ENCODE assay signal across 1 cellular context in genomic region chr22:37561209-37562048, GRCh38.
A peak's percentile ranks its signal among the peaks of the same experiment; 100 is the strongest.
TF ChIP-seq lines count a peak whose summit lies in the region.

No MANE protein-coding gene starts in this region.

TF ChIP-seq in GM12878, 131 proteins besides CTCF, POLR2A, EP300 and RAD21:
- TF ChIP-seq MXI1 (IDR thresholded peaks at IDR 0.05; ENCODE audit: low read depth, low read length), result no peak
- TF ChIP-seq RUNX3 (IDR thresholded peaks at IDR 0.05; ENCODE audit: low read length), result peak; percentile 78
- TF ChIP-seq SMC3 (IDR thresholded peaks at IDR 0.05; ENCODE audit: borderline replicate concordance, low read length), result peak; percentile 39; the same call in 1 of the 2 replicates
- TF ChIP-seq LARP7 (IDR thresholded peaks at IDR 0.05), result 0 out of 2 replicates have a peak, but pooled peaks have one; percentile 28
- TF ChIP-seq TBL1XR1 (IDR thresholded peaks at IDR 0.05; ENCODE audit: low read depth, low read length), result no peak
- peak; percentile 21; the same call in 1 of the 2 replicates for TF ChIP-seq CBFB (IDR thresholded peaks at IDR 0.05; ENCODE audit: low read depth)
- no peak for TF ChIP-seq ETV6 (conservative IDR thresholded peaks at IDR 0.05 in 1 of 2, IDR thresholded peaks at IDR 0.05 in 1 of 2; ENCODE audit: borderline replicate concordance in 1 of 2, low read depth in 1 of 2)
- TF ChIP-seq, protein P1, sequence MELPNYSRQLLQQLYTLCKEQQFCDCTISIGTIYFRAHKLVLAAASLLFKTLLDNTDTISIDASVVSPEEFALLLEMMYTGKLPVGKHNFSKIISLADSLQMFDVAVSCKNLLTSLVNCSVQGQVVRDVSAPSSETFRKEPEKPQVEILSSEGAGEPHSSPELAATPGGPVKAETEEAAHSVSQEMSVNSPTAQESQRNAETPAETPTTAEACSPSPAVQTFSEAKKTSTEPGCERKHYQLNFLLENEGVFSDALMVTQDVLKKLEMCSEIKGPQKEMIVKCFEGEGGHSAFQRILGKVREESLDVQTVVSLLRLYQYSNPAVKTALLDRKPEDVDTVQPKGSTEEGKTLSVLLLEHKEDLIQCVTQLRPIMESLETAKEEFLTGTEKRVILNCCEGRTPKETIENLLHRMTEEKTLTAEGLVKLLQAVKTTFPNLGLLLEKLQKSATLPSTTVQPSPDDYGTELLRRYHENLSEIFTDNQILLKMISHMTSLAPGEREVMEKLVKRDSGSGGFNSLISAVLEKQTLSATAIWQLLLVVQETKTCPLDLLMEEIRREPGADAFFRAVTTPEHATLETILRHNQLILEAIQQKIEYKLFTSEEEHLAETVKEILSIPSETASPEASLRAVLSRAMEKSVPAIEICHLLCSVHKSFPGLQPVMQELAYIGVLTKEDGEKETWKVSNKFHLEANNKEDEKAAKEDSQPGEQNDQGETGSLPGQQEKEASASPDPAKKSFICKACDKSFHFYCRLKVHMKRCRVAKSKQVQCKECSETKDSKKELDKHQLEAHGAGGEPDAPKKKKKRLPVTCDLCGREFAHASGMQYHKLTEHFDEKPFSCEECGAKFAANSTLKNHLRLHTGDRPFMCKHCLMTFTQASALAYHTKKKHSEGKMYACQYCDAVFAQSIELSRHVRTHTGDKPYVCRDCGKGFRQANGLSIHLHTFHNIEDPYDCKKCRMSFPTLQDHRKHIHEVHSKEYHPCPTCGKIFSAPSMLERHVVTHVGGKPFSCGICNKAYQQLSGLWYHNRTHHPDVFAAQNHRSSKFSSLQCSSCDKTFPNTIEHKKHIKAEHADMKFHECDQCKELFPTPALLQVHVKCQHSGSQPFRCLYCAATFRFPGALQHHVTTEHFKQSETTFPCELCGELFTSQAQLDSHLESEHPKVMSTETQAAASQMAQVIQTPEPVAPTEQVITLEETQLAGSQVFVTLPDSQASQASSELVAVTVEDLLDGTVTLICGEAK (IDR thresholded peaks at IDR 0.05; ENCODE audit: borderline replicate concordance), result no peak
- TF ChIP-seq SUZ12 (IDR thresholded peaks at IDR 0.05; ENCODE audit: unreplicated experiment), result peak; percentile 84
- no peak for TF ChIP-seq CEBPZ (IDR thresholded peaks at IDR 0.05; ENCODE audit: low read depth, low read length)
- TF ChIP-seq, protein P2, sequence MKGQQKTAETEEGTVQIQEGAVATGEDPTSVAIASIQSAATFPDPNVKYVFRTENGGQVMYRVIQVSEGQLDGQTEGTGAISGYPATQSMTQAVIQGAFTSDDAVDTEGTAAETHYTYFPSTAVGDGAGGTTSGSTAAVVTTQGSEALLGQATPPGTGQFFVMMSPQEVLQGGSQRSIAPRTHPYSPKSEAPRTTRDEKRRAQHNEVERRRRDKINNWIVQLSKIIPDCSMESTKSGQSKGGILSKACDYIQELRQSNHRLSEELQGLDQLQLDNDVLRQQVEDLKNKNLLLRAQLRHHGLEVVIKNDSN (IDR thresholded peaks at IDR 0.05; ENCODE audit: borderline replicate concordance, extremely low read length, insufficient read depth, low read depth, low read length), result peak; percentile 6
- peak in 1 of 2 experiments; percentile 86; a peak in 2 of 3 replicates for TF ChIP-seq EGR1 (IDR thresholded peaks at IDR 0.05; ENCODE audit: borderline replicate concordance in 1 of 2, low read depth in 2 of 2, low read length in 2 of 2)
- peak; percentile 80 for TF ChIP-seq NR2F1 (conservative IDR thresholded peaks at IDR 0.05)
- no peak for TF ChIP-seq EZH2 (IDR thresholded peaks at IDR 0.05; ENCODE audit: borderline replicate concordance, control insufficient read depth, low read depth, low read length)
- no peak for TF ChIP-seq ZSCAN29 (IDR thresholded peaks at IDR 0.05)
- peak; percentile 43; the same call in 1 of the 2 replicates for TF ChIP-seq RB1 (IDR thresholded peaks at IDR 0.05; ENCODE audit: borderline replicate concordance)
- TF ChIP-seq, protein P3, sequence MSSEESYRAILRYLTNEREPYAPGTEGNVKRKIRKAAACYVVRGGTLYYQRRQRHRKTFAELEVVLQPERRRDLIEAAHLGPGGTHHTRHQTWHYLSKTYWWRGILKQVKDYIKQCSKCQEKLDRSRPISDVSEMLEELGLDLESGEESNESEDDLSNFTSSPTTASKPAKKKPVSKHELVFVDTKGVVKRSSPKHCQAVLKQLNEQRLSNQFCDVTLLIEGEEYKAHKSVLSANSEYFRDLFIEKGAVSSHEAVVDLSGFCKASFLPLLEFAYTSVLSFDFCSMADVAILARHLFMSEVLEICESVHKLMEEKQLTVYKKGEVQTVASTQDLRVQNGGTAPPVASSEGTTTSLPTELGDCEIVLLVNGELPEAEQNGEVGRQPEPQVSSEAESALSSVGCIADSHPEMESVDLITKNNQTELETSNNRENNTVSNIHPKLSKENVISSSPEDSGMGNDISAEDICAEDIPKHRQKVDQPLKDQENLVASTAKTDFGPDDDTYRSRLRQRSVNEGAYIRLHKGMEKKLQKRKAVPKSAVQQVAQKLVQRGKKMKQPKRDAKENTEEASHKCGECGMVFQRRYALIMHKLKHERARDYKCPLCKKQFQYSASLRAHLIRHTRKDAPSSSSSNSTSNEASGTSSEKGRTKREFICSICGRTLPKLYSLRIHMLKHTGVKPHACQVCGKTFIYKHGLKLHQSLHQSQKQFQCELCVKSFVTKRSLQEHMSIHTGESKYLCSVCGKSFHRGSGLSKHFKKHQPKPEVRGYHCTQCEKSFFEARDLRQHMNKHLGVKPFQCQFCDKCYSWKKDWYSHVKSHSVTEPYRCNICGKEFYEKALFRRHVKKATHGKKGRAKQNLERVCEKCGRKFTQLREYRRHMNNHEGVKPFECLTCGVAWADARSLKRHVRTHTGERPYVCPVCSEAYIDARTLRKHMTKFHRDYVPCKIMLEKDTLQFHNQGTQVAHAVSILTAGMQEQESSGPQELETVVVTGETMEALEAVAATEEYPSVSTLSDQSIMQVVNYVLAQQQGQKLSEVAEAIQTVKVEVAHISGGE (CRISPR knock-in tag; IDR thresholded peaks at IDR 0.05), result no peak
- TF ChIP-seq DPF2 (IDR thresholded peaks at IDR 0.05), result 0 out of 2 replicates have a peak, but pooled peaks have one; percentile 15
- TF ChIP-seq YY1 (IDR thresholded peaks at IDR 0.05; ENCODE audit: low read depth, low read length), result 0 out of 2 replicates have a peak, but pooled peaks have one; percentile 44
- 0 out of 2 replicates have a peak, but pooled peaks have one; percentile 40 for TF ChIP-seq CREM (IDR thresholded peaks at IDR 0.05; ENCODE audit: low read depth)
- no peak for TF ChIP-seq POLR2AphosphoS2 (IDR thresholded peaks at IDR 0.05; ENCODE audit: low read depth, low read length)
- TF ChIP-seq E2F8 (IDR thresholded peaks at IDR 0.05; ENCODE audit: low read depth, partially characterized antibody), result no peak
- TF ChIP-seq MEF2A (IDR thresholded peaks at IDR 0.05; ENCODE audit: insufficient read depth, low read depth, low read length), result no peak
- TF ChIP-seq HDAC6 (IDR thresholded peaks at IDR 0.05; ENCODE audit: unreplicated experiment), result no peak
- TF ChIP-seq, protein P4, sequence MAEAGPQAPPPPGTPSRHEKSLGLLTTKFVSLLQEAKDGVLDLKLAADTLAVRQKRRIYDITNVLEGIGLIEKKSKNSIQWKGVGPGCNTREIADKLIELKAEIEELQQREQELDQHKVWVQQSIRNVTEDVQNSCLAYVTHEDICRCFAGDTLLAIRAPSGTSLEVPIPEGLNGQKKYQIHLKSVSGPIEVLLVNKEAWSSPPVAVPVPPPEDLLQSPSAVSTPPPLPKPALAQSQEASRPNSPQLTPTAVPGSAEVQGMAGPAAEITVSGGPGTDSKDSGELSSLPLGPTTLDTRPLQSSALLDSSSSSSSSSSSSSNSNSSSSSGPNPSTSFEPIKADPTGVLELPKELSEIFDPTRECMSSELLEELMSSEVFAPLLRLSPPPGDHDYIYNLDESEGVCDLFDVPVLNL (IDR thresholded peaks at IDR 0.05; ENCODE audit: low read depth, low read length), result no peak
- 0 out of 2 replicates have a peak, but pooled peaks have one; percentile 52 for TF ChIP-seq GATAD2B (conservative IDR thresholded peaks at IDR 0.05; ENCODE audit: low read depth)
- peak; percentile 60; the same call in 1 of the 2 replicates for TF ChIP-seq CREB1 (IDR thresholded peaks at IDR 0.05; ENCODE audit: low read depth)
- peak; percentile 52 for TF ChIP-seq IKZF1 (conservative IDR thresholded peaks at IDR 0.05)
- TF ChIP-seq CEBPB (IDR thresholded peaks at IDR 0.05; ENCODE audit: borderline replicate concordance in 1 of 2, low read depth in 2 of 2, low read length in 2 of 2), result peak in 1 of 2 experiments; percentile 58; a peak in 2 of 4 replicates
- TF ChIP-seq BHLHE40 (IDR thresholded peaks at IDR 0.05; ENCODE audit: borderline replicate concordance in 1 of 2, low read depth in 2 of 2, low read length in 1 of 2), result peak in 1 of 2 experiments; percentile 40; a peak in 2 of 4 replicates
- TF ChIP-seq RBBP5 (conservative IDR thresholded peaks at IDR 0.05), result no peak
- no peak for TF ChIP-seq ZNF207 (IDR thresholded peaks at IDR 0.05; ENCODE audit: borderline replicate concordance)
TF ChIP-seq in GM12878: peak in this region for 17.
